ENCODE assay signal across 1 cellular context in the genomic region with DNA sequence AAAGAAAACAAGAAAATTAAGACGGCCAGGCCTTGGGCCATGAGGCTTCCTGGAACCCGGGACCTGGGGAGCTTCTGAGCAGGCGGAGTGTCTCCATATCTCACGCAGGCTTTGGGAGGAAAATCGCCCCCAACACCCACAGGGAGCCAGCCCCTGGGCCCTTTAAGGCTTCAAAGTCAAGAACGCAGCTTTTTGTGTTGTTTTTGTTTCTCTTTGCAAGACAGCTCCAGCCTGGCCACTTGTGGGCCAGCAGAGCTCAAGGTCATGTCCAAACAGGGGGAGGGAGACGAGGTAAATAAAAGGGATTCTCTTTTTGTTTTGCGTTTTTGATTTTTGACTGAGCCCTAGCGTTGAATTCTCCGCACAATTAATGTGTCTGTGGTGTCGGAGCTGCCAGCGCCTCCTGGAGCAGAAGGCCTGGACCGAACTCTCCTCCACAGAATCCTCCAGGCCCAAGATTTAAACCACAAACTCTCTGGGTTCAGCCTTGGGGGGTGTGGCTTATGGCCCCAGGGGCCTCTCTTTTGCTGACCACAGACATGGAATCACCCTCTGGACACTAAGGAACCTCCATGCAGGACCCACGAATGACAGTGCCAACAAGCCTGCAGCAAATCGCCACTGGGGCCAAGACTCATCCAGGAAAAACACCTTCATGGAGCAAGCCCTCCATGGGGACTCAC.
TF ChIP-seq lines count a peak whose summit lies in the region.

No MANE protein-coding gene starts in this region.

TF ChIP-seq in WTC11, 78 proteins besides CTCF, POLR2A, EP300 and RAD21 (continued from another document):
- TF ChIP-seq, protein P1, sequence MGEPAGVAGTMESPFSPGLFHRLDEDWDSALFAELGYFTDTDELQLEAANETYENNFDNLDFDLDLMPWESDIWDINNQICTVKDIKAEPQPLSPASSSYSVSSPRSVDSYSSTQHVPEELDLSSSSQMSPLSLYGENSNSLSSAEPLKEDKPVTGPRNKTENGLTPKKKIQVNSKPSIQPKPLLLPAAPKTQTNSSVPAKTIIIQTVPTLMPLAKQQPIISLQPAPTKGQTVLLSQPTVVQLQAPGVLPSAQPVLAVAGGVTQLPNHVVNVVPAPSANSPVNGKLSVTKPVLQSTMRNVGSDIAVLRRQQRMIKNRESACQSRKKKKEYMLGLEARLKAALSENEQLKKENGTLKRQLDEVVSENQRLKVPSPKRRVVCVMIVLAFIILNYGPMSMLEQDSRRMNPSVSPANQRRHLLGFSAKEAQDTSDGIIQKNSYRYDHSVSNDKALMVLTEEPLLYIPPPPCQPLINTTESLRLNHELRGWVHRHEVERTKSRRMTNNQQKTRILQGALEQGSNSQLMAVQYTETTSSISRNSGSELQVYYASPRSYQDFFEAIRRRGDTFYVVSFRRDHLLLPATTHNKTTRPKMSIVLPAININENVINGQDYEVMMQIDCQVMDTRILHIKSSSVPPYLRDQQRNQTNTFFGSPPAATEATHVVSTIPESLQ (CRISPR knock-in tag; IDR thresholded peaks at IDR 0.05): no peak
- TF ChIP-seq, protein P2, sequence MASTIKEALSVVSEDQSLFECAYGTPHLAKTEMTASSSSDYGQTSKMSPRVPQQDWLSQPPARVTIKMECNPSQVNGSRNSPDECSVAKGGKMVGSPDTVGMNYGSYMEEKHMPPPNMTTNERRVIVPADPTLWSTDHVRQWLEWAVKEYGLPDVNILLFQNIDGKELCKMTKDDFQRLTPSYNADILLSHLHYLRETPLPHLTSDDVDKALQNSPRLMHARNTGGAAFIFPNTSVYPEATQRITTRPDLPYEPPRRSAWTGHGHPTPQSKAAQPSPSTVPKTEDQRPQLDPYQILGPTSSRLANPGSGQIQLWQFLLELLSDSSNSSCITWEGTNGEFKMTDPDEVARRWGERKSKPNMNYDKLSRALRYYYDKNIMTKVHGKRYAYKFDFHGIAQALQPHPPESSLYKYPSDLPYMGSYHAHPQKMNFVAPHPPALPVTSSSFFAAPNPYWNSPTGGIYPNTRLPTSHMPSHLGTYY (CRISPR knock-in tag; IDR thresholded peaks at IDR 0.05): no peak
- TF ChIP-seq, protein P3, sequence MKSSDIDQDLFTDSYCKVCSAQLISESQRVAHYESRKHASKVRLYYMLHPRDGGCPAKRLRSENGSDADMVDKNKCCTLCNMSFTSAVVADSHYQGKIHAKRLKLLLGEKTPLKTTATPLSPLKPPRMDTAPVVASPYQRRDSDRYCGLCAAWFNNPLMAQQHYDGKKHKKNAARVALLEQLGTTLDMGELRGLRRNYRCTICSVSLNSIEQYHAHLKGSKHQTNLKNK (CRISPR knock-in tag; IDR thresholded peaks at IDR 0.05): no peak
- TF ChIP-seq, protein P4, sequence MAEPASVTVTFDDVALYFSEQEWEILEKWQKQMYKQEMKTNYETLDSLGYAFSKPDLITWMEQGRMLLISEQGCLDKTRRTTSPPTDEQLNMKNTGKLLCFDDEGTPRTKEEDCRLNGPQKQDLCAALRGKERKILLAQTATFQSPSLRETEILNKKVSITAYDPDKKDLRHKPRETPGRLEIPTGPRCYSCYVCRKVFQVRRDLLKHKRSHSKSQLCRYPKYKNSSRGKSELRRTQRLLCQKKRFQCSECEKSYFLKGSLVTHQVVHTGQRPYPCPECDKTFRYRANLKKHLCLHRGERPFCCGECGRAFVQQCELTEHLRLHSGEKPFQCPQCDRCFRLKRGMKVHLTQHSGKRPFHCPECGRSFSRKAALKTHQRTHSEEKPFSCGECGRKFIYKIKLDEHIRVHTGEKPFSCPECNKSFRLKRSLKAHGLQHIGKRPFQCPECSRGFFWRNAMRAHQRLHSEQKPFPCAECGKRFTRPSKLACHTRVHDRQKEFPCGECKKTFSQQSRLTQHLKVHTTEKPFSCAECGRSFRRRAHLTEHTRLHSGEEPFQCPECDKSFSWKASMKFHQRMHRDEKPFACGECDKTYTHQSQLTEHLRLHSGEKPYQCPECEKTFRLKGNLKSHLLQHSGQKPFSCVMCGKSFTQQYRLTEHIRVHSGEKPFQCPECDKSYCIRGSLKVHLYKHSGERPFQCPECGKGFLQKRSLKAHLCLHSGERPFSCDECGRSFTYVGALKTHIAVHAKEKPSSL (CRISPR knock-in tag; conservative IDR thresholded peaks at IDR 0.05): no peak
